ENCODE assay signal across 1 cellular context in genomic region chr22:37631448-37632173, GRCh38.
TF ChIP-seq lines count a peak whose summit lies in the region.

No MANE protein-coding gene starts in this region.

TF ChIP-seq in HepG2, 621 proteins besides CTCF, POLR2A, EP300 and RAD21 (continued from another document and continues in another):
- TF ChIP-seq ETV6 (CRISPR knock-in tag; conservative IDR thresholded peaks at IDR 0.05) = no peak
- TF ChIP-seq, protein P1, sequence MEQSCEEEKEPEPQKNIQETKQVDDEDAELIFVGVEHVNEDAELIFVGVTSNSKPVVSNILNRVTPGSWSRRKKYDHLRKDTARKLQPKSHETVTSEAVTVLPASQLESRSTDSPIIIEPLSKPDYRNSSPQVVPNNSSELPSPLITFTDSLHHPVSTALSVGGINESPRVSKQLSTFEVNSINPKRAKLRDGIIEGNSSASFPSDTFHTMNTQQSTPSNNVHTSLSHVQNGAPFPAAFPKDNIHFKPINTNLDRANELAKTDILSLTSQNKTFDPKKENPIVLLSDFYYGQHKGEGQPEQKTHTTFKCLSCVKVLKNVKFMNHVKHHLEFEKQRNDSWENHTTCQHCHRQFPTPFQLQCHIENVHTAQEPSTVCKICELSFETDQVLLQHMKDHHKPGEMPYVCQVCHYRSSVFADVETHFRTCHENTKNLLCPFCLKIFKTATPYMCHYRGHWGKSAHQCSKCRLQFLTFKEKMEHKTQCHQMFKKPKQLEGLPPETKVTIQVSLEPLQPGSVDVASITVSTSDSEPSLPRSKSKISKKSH (CRISPR knock-in tag; IDR thresholded peaks at IDR 0.05; ENCODE audit: borderline replicate concordance) = no peak
- TF ChIP-seq ZSCAN29 (CRISPR knock-in tag; conservative IDR thresholded peaks at IDR 0.05) = peak; percentile 24; the same call in 1 of the 2 replicates
- no peak for TF ChIP-seq KMT2B (CRISPR knock-in tag; IDR thresholded peaks at IDR 0.05)
- TF ChIP-seq HNF4A (CRISPR knock-in tag; IDR thresholded peaks at IDR 0.05) = peak; percentile 90
- peak; percentile 97 for TF ChIP-seq ETV5 (CRISPR knock-in tag; IDR thresholded peaks at IDR 0.05; ENCODE audit: borderline replicate concordance)
- TF ChIP-seq ZNF597 (CRISPR knock-in tag; IDR thresholded peaks at IDR 0.05) = no peak
- no peak for TF ChIP-seq CEBPZ (IDR thresholded peaks at IDR 0.05; ENCODE audit: low read length)
- no peak for TF ChIP-seq HNRNPUL1 (IDR thresholded peaks at IDR 0.05; ENCODE audit: low read depth, low read length)
- TF ChIP-seq, protein P2, sequence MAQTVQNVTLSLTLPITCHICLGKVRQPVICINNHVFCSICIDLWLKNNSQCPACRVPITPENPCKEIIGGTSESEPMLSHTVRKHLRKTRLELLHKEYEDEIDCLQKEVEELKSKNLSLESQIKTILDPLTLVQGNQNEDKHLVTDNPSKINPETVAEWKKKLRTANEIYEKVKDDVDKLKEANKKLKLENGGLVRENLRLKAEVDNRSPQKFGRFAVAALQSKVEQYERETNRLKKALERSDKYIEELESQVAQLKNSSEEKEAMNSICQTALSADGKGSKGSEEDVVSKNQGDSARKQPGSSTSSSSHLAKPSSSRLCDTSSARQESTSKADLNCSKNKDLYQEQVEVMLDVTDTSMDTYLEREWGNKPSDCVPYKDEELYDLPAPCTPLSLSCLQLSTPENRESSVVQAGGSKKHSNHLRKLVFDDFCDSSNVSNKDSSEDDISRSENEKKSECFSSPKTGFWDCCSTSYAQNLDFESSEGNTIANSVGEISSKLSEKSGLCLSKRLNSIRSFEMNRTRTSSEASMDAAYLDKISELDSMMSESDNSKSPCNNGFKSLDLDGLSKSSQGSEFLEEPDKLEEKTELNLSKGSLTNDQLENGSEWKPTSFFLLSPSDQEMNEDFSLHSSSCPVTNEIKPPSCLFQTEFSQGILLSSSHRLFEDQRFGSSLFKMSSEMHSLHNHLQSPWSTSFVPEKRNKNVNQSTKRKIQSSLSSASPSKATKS (CRISPR knock-in tag; IDR thresholded peaks at IDR 0.05) = no peak
- TF ChIP-seq POGK (CRISPR knock-in tag; conservative IDR thresholded peaks at IDR 0.05) = no peak
- peak; percentile 58; the same call in 1 of the 2 replicates for TF ChIP-seq GATAD2A (CRISPR knock-in tag; IDR thresholded peaks at IDR 0.05)
- TF ChIP-seq HDAC1 (CRISPR knock-in tag; IDR thresholded peaks at IDR 0.05) = peak; percentile 86
- no peak for TF ChIP-seq CHD2 (IDR thresholded peaks at IDR 0.05; ENCODE audit: low read depth, low read length)
- no peak for TF ChIP-seq KDM5A (IDR thresholded peaks at IDR 0.05; ENCODE audit: borderline replicate concordance, low read length)
- TF ChIP-seq, protein P3, sequence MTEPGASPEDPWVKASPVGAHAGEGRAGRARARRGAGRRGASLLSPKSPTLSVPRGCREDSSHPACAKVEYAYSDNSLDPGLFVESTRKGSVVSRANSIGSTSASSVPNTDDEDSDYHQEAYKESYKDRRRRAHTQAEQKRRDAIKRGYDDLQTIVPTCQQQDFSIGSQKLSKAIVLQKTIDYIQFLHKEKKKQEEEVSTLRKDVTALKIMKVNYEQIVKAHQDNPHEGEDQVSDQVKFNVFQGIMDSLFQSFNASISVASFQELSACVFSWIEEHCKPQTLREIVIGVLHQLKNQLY (CRISPR knock-in tag; IDR thresholded peaks at IDR 0.05) = peak; percentile 12; the same call in 1 of the 2 replicates
- TF ChIP-seq ZNF432 (CRISPR knock-in tag; IDR thresholded peaks at IDR 0.05; ENCODE audit: borderline replicate concordance) = no peak
- peak; percentile 73 for TF ChIP-seq HDAC2 (CRISPR knock-in tag; IDR thresholded peaks at IDR 0.05)
- 0 out of 2 replicates have a peak, but pooled peaks have one; percentile 33 for TF ChIP-seq SPEN (CRISPR knock-in tag; IDR thresholded peaks at IDR 0.05; ENCODE audit: low read depth)
- no peak for TF ChIP-seq ZNF326 (CRISPR knock-in tag; IDR thresholded peaks at IDR 0.05; ENCODE audit: borderline replicate concordance)
- TF ChIP-seq ZNF879 (CRISPR knock-in tag; IDR thresholded peaks at IDR 0.05) = no peak
- TF ChIP-seq, protein P4, sequence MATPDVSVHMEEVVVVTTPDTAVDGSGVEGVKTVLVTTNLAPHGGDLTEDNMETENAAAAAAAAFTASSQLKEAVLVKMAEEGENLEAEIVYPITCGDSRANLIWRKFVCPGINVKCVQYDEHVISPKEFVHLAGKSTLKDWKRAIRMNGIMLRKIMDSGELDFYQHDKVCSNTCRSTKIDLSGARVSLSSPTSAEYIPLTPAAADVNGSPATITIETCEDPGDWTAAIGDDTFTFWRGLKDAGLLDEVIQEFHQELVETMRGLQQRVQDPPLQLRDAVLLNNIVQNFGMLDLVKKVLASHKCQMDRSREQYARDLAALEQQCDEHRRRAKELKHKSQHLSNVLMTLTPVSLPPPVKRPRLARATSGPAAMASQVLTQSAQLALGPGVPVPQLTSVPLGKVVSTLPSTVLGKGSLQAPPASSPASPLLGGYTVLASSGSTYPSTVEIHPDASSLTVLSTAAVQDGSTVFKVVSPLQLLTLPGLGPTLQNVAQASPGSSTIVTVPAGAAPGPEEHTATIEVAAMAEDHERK (CRISPR knock-in tag; IDR thresholded peaks at IDR 0.05; ENCODE audit: low read depth) = no peak
- no peak for TF ChIP-seq ZBTB40 (IDR thresholded peaks at IDR 0.05)
- no peak; the same call in 1 of the 2 replicates for TF ChIP-seq ZBTB40 (CRISPR knock-in tag; IDR thresholded peaks at IDR 0.05)
- TF ChIP-seq PHF20 (CRISPR knock-in tag; IDR thresholded peaks at IDR 0.05) = peak; percentile 46; the same call in 1 of the 2 replicates
- 0 out of 2 replicates have a peak, but pooled peaks have one; percentile 53 for TF ChIP-seq ZNF746 (CRISPR knock-in tag; IDR thresholded peaks at IDR 0.05)
- TF ChIP-seq FOSL2 (CRISPR knock-in tag; IDR thresholded peaks at IDR 0.05) = peak; percentile 26; the same call in 1 of the 2 replicates
- TF ChIP-seq POLR2G (IDR thresholded peaks at IDR 0.05; ENCODE audit: low read depth, low read length) = peak; percentile 63
- TF ChIP-seq NCOR1 (IDR thresholded peaks at IDR 0.05; ENCODE audit: borderline replicate concordance, low read length) = no peak
- TF ChIP-seq, protein P5, sequence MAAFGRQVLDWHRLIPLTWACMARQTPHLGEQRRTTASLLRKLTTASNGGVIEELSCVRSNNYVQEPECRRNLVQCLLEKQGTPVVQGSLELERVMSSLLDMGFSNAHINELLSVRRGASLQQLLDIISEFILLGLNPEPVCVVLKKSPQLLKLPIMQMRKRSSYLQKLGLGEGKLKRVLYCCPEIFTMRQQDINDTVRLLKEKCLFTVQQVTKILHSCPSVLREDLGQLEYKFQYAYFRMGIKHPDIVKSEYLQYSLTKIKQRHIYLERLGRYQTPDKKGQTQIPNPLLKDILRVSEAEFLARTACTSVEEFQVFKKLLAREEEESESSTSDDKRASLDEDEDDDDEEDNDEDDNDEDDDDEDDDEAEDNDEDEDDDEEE (CRISPR knock-in tag; IDR thresholded peaks at IDR 0.05) = no peak
- TF ChIP-seq MEIS2 (CRISPR knock-in tag; IDR thresholded peaks at IDR 0.05) = peak; percentile 73; the same call in 1 of the 2 replicates
- no peak for TF ChIP-seq FOXP1 (IDR thresholded peaks at IDR 0.05)
- no peak for TF ChIP-seq FOXP1 (CRISPR knock-in tag; IDR thresholded peaks at IDR 0.05)
- TF ChIP-seq ZNF33A (CRISPR knock-in tag; IDR thresholded peaks at IDR 0.05; ENCODE audit: borderline replicate concordance) = no peak
- TF ChIP-seq ZNF672 (CRISPR knock-in tag; IDR thresholded peaks at IDR 0.05) = no peak
- TF ChIP-seq RBFOX2 (IDR thresholded peaks at IDR 0.05; ENCODE audit: low read depth, low read length) = peak; percentile 79
